ENCODE assay signal across 9 cellular contexts in the genomic region with DNA sequence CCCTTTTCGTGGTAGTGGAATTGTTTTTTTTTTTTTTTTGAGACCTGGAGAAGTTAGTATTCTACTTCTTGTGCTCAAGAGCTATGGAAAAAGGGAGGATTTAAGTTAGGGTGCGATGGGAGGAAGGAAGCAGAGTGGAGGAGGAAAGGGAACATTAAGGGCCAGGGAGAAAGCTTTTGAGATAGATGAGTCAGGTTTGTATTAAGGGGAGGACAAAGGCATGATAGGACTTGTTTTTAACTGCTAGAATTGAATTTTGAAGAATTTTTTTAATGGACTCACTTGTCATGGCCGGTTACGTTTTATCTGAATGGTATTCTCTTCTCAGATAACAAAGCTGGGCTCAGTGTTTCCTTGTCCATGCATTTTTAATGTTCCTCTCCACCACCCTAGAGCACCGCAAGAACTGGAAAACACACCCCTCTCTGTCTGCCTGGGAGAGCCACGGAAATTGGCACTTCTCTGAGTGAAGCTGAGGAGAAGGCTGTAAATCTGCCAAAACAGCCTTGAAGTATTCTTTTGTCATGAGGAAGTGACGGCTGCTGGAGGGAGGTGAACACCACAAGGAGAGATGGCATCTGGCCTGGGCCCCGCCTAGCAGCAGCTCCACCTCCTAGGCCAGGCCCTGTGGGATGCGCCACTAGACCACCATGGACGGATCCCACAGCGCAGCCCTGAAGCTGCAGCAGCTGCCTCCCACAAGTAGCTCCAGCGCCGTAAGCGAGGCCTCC. TPM values are rescaled to one million over a fixed set of nuclear protein-coding genes. Genes with fewer than 3 reads are reported as not detected.
DNase-seq lines count a peak whose midpoint lies in the region; ATAC-seq and TF ChIP-seq lines count a peak whose summit lies in the region.
"Had no signal": no experiment of that assay in that cellular context is flagged by ENCODE, and none has a peak within 500 bp of the region (broad histone marks: within the 10 kb centered on the region; RNA-seq: fewer than 3 reads in every experiment).

No MANE protein-coding gene starts in this region.

- H2BK5ac ChIP-seq in mesendoderm (ENCODE audit: low read length) = no peak overlapping the region

- H2AK5ac ChIP-seq in mesendoderm (ENCODE audit: low read length) = no peak overlapping the region

- peaks cover 2% of the 10 kb centered on the region for H3K4me1 ChIP-seq in mesendoderm (ENCODE audit: control insufficient read depth, low read depth, low read length)

- no peak overlapping the region for H3K18ac ChIP-seq in mesendoderm (ENCODE audit: low read length)

- H3K4me1 Mint-ChIP-seq in progenitor cell of endocrine pancreas (ENCODE audit: low read depth) = peaks cover 27% of the 10 kb centered on the region

- H3K27me3 ChIP-seq in mesendoderm (ENCODE audit: insufficient read depth, low read length, poor library complexity) = no peaks in the 10 kb centered on the region

- H3K79me2 ChIP-seq in mesendoderm (ENCODE audit: control insufficient read depth, insufficient read depth, low read length) = no peaks in the 10 kb centered on the region

- no peak overlapping the region for H2BK15ac ChIP-seq in mesendoderm (replicated peaks; ENCODE audit: low read depth)

- no peak overlapping the region for H4K5ac ChIP-seq in mesendoderm (ENCODE audit: low read length)

- no peak overlapping the region for H3K23ac ChIP-seq in mesendoderm (ENCODE audit: low read length)

- no peak overlapping the region for H3K56ac ChIP-seq in mesendoderm (ENCODE audit: low read length)

- ATAC-seq in activated naive CD4-positive, alpha-beta T cell treated with anti-CD3 and anti-CD28 coated beads, Interleukin-2, amount 50 U/mL, for 72 hours = no peak

- H3K4me3 ChIP-seq in mesendoderm (ENCODE audit: low read length) = no peak overlapping the region

- peak overlapping the region; percentile 47 to 97 for H3K27ac Mint-ChIP-seq in activated naive CD4-positive, alpha-beta T cell treated with anti-CD3 and anti-CD28 coated beads, Interleukin-2, amount 50 U/mL, for 72 hours
- no peak overlapping the region for H3K27ac Mint-ChIP-seq in progenitor cell of endocrine pancreas
- H3K27ac Mint-ChIP-seq: activated B cell treated with CpG ODN at 0.5 μM for 24 hours had no signal

- no peak overlapping the region for H4K8ac ChIP-seq in mesendoderm (ENCODE audit: low read depth, low read length)

- no peak for TF ChIP-seq CTCF in progenitor cell of endocrine pancreas (IDR thresholded peaks at IDR 0.05; ENCODE audit: unreplicated experiment)

- no peak overlapping the region for H3K4me2 ChIP-seq in mesendoderm (ENCODE audit: low read length)

- H3K9me3 Mint-ChIP-seq in activated naive CD4-positive, alpha-beta T cell treated with anti-CD3 and anti-CD28 coated beads, Interleukin-2, amount 50 U/mL, for 72 hours = no peaks in the 10 kb centered on the region
- H3K9me3 Mint-ChIP-seq in progenitor cell of endocrine pancreas (ENCODE audit: low read depth) = peaks cover 2% of the 10 kb centered on the region
- H3K9me3 Mint-ChIP-seq: activated B cell treated with CpG ODN at 0.5 μM for 24 hours had no signal

- no peak overlapping the region for H2BK120ac ChIP-seq in mesendoderm (ENCODE audit: low read depth, low read length)

- peak; percentile 21 for DNase-seq in AG20443 (ENCODE audit: low spot score)
- peak; percentile 25 for DNase-seq in LoVo (ENCODE audit: low spot score)
- DNase-seq in activated naive CD4-positive, alpha-beta T cell treated with anti-CD3 and anti-CD28 coated beads, Interleukin-2, amount 50 U/mL, for 72 hours (ENCODE audit: low spot score in 2 of 2) = no peak
- DNase-seq in left kidney (ENCODE audit: low read depth, low spot score) = peak; percentile 29
- DNase-seq in mesendoderm = no peak
- no peak for DNase-seq in iPS-NIHi11 (ENCODE audit: low spot score)
- no peak for DNase-seq in progenitor cell of endocrine pancreas (ENCODE audit: low spot score, unreplicated experiment)
- no peak for DNase-seq in GM19238 (ENCODE audit: insufficient read length, low spot score)
- DNase-seq: activated B cell treated with CpG ODN at 0.5 μM for 24 hours had no signal

- no peak overlapping the region for H3K4me3 Mint-ChIP-seq in progenitor cell of endocrine pancreas (ENCODE audit: low read depth)
- H3K4me3 Mint-ChIP-seq: activated B cell treated with CpG ODN at 0.5 μM for 24 hours had no signal

- H3K27ac ChIP-seq in mesendoderm (ENCODE audit: low read depth, low read length) = no peak overlapping the region

- no peak overlapping the region for H3K4ac ChIP-seq in mesendoderm (ENCODE audit: low read depth, low read length)

- H3K27me3 Mint-ChIP-seq in progenitor cell of endocrine pancreas = no peaks in the 10 kb centered on the region
- H3K27me3 Mint-ChIP-seq: activated B cell treated with CpG ODN at 0.5 μM for 24 hours had no signal

- no peaks in the 10 kb centered on the region for H3K36me3 ChIP-seq in mesendoderm (ENCODE audit: control insufficient read depth, insufficient read depth, low read length)

- peaks cover 37 to 55% of the 10 kb centered on the region in 2 donors for H3K36me3 Mint-ChIP-seq in activated naive CD4-positive, alpha-beta T cell treated with anti-CD3 and anti-CD28 coated beads, Interleukin-2, amount 50 U/mL, for 72 hours
- H3K36me3 Mint-ChIP-seq in progenitor cell of endocrine pancreas (ENCODE audit: insufficient read depth) = peaks cover 12% of the 10 kb centered on the region

- H3K9ac ChIP-seq in mesendoderm (ENCODE audit: low read length) = no peak overlapping the region

- H3K79me1 ChIP-seq in mesendoderm (ENCODE audit: low read length) = no peaks in the 10 kb centered on the region

- 100% methylated on average over 1 of the region's 14 CpGs for WGBS in mesendoderm (ENCODE audit: extremely low coverage, insufficient coverage, low lambda C conversion rate)

RNA-seq across cellular contexts. Expression of a gene that starts 3.5 kb away (rescaled TPM):
- total RNA-seq in activated naive CD4-positive, alpha-beta T cell treated with anti-CD3 and anti-CD28 coated beads, Interleukin-2, amount 50 U/mL, for 72 hours = 10 to 100 TPM; 40.7 to 66.1 TPM
- 3.5 TPM for polyA plus RNA-seq in mesendoderm (2013, experiment 1 of 2)
- 3.6 TPM for polyA plus RNA-seq in mesendoderm (2013, experiment 2 of 2)
- total RNA-seq in progenitor cell of endocrine pancreas = 13.1 and 13.5 TPM in 2 replicates

RNA-seq across cellular contexts. Expression of a gene that starts 5.5 kb away (rescaled TPM):
- 1 to 10 TPM; 6.1 to 7.0 TPM for total RNA-seq in activated naive CD4-positive, alpha-beta T cell treated with anti-CD3 and anti-CD28 coated beads, Interleukin-2, amount 50 U/mL, for 72 hours
- polyA plus RNA-seq in mesendoderm (2013, experiment 1 of 2) = 7.7 TPM
- polyA plus RNA-seq in mesendoderm (2013, experiment 2 of 2) = 8.9 TPM
- 16.7 and 19.2 TPM in 2 replicates for total RNA-seq in progenitor cell of endocrine pancreas

Comparison
In these comparisons a context has a peak if more than half of its experiments do, and no peak if none do; other contexts are left out.
1. DNase-seq: peak in AG20443 (single experiment), LoVo (single experiment) and left kidney (single experiment); none in activated naive CD4-positive, alpha-beta T cell treated with anti-CD3 and anti-CD28 coated beads, Interleukin-2, amount 50 U/mL, for 72 hours (0 of 2), mesendoderm (single experiment), iPS-NIHi11 (single experiment), progenitor cell of endocrine pancreas (single experiment) and GM19238 (single experiment).